In genomic region chr7:127587663-127588018, GRCh38 we compare ENCODE assay signal across 6 cellular contexts. TPM values are rescaled to one million over a fixed set of nuclear protein-coding genes. Genes with fewer than 3 reads are reported as not detected.
DNase-seq lines count a peak whose midpoint lies in the region; ATAC-seq and TF ChIP-seq lines count a peak whose summit lies in the region.

No MANE protein-coding gene starts in this region.

- no TSS peak for BruUV-seq in mammary epithelial cell (replicated peaks; lab: Mats Ljungman, UMichigan)

- dilution Hi-C loops in mammary epithelial cell (cut with HindIII; ENCODE audit: low sequenced_read_pairs), result loop anchor here (5.0 kb wide), 1 partner anchor 60 kb away; no protein-coding TSS in a partner anchor

- DNase-seq in H7, result no peak
- no peak for DNase-seq in mammary epithelial cell

- H3K27me3 ChIP-seq in H7 (ENCODE audit: control insufficient read depth, insufficient read depth, low read length) (peaks cover 22% of the 10 kb centered on the region), mammary epithelial cell (ENCODE audit: insufficient read depth, low read length) (no peaks in the 10 kb centered on the region), neuron (ENCODE audit: insufficient read depth, low read length) (no peaks in the 10 kb centered on the region)

- no peak overlapping the region for H3K9ac ChIP-seq in mammary epithelial cell (ENCODE audit: insufficient read depth, low read length)

- H3K4me3 ChIP-seq in H7 (ENCODE audit: insufficient read depth, low read depth, low read length) (peak overlapping the region; percentile 63), mammary epithelial cell (replicated peaks in 1 of 3; ENCODE audit: insufficient read depth in 1 of 3, low read depth in 2 of 3, low read length in 3 of 3) (peak overlapping the region; percentile 59 to 96 (median 86)), neuron (ENCODE audit: low read length) (peak overlapping the region; percentile 92)

- intact Hi-C loops in mammary epithelial cell (cut with micrococcal nuclease), result loop anchor here (1.0 to 5.0 kb wide), 4 partner anchors 63 to 621 kb away; partner anchors contain the start of gene ZNF800

- CTCF ChIA-PET in mammary epithelial cell (lab: Charles Lee; ENCODE audit: low non-redundant PET), result no interaction called here

- no peaks in the 10 kb centered on the region for H3K9me3 ChIP-seq in mammary epithelial cell (replicated peaks; ENCODE audit: insufficient read depth, low read length)
- no peaks in the 10 kb centered on the region for H3K9me3 ChIP-seq in neuron (ENCODE audit: low read length)

- peaks cover 18% of the 10 kb centered on the region for H3K36me3 ChIP-seq in H7 (replicated peaks; ENCODE audit: control insufficient read depth, insufficient read depth, low read length)
- peaks cover 12% of the 10 kb centered on the region for H3K36me3 ChIP-seq in mammary epithelial cell (ENCODE audit: insufficient read depth, low read length)
- H3K36me3 ChIP-seq in neuron (ENCODE audit: insufficient read depth, low read length), result peaks cover 36% of the 10 kb centered on the region

- 58% methylated on average over 19 of the region's 20 CpGs for WGBS in mammary epithelial cell (ENCODE audit: low coverage, missing lambda C conversion rate)

- H3K4me1 ChIP-seq in mammary epithelial cell (ENCODE audit: insufficient read depth, low read length) (peaks cover 24% of the 10 kb centered on the region), neuron (ENCODE audit: insufficient read depth, low read length) (peaks cover 32% of the 10 kb centered on the region)

- peak overlapping the region; percentile 23 for H3K27ac ChIP-seq in mammary epithelial cell (ENCODE audit: insufficient read depth, low read depth, low read length)

- H3K79me2 ChIP-seq in mammary epithelial cell (ENCODE audit: insufficient read depth, low read length), result peaks cover 51% of the 10 kb centered on the region

- in situ Hi-C loops in mammary epithelial cell (cut with MboI; ENCODE audit: low sequenced_read_pairs in 2 of 2), result no loop called here

- no peak for TF ChIP-seq CTCF in mammary epithelial cell (conservative IDR thresholded peaks at IDR 0.05 in 1 of 2, IDR thresholded peaks at IDR 0.05 in 1 of 2; ENCODE audit: extremely low read depth in 1 of 2, insufficient read depth in 1 of 2, low read depth in 1 of 2, low read length in 2 of 2)

- H4K20me1 ChIP-seq in mammary epithelial cell (ENCODE audit: insufficient read depth, low read length), result no peaks in the 10 kb centered on the region

- H2AFZ ChIP-seq in mammary epithelial cell (ENCODE audit: low read depth, low read length) (peak overlapping the region; percentile 92), neuron (ENCODE audit: low read depth, low read length) (peak overlapping the region; percentile 78)

- H3K4me2 ChIP-seq in mammary epithelial cell (ENCODE audit: insufficient read depth, low read depth, low read length), result peak overlapping the region; percentile 92

- ATAC-seq in GM19351 (IDR thresholded peaks at IDR 0.05; ENCODE audit: unreplicated experiment) (no peak), HG03342 (IDR thresholded peaks at IDR 0.05; ENCODE audit: unreplicated experiment) (no peak), HG02571 (IDR thresholded peaks at IDR 0.05; ENCODE audit: unreplicated experiment) (no peak)

RNA-seq across cellular contexts. Expression of gene ARF5, which starts 0.6 kb away (rescaled TPM):
- 180 and 210 TPM in 2 replicates for total RNA-seq in H7 (2014; rRNA removed; shearing (Covaris generic))
- 100 to 1,000 TPM; 183 to 196 TPM for total RNA-seq in mammary epithelial cell
- polyA plus RNA-seq in mammary epithelial cell, result 400 TPM
- polyA minus RNA-seq in mammary epithelial cell, result 182 TPM

RNA-seq across cellular contexts. Expression of gene GCC1, which starts 2.2 kb away (rescaled TPM):
- 8.9 and 9.6 TPM in 2 replicates for total RNA-seq in H7 (2014; rRNA removed; shearing (Covaris generic))
- 10 to 100 TPM; 22.3 to 25.4 TPM for total RNA-seq in mammary epithelial cell
- polyA plus RNA-seq in mammary epithelial cell, result 7.4 TPM
- 25.9 TPM for polyA minus RNA-seq in mammary epithelial cell

RNA-seq across cellular contexts. Expression of gene FSCN3, which starts 5.9 kb away (rescaled TPM):
- total RNA-seq in H7 (2014; rRNA removed; shearing (Covaris generic)), result 0.52 and 5.0 TPM in 2 replicates
- total RNA-seq in mammary epithelial cell, result 1 to 10 TPM in 1 of 2 donors, under 1 TPM in 1; 0.52 to 2.8 TPM
- polyA plus RNA-seq in mammary epithelial cell, result 1.1 TPM
- polyA minus RNA-seq in mammary epithelial cell, result not detected

RNA-seq across cellular contexts. Expression of gene PAX4, which starts 30.3 kb away (rescaled TPM):
- 0.07 TPM in 1 of 2 replicates, not detected in the other for total RNA-seq in H7 (2014; rRNA removed; shearing (Covaris generic))
- total RNA-seq in mammary epithelial cell, result not detected
- not detected for polyA plus RNA-seq in mammary epithelial cell
- not detected for polyA minus RNA-seq in mammary epithelial cell
